Comparison of ENCODE assay signal across 14 cellular contexts in the genomic region with DNA sequence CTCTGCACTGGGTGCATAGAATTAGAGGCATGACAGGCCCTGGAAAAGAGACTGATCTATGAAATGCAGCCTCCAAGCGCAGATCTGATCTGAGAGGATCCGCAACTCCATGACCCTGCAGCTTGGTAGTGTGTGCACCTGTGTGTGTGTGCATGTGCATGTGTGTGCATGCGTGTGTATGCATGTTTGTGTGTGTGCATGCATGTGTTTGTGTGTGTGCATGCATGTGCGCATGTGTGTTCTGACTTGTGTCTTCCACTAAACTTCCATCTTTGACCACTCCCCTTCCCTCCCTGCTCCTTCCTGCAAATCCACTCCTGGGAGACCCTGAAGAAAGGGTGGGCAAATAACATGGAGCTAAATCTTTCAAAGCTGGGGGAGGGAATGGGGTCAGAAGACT.
DNase-seq lines count a peak whose midpoint lies in the region; ATAC-seq and TF ChIP-seq lines count a peak whose summit lies in the region.
"Had no signal": no experiment of that assay in that cellular context is flagged by ENCODE, and none has a peak within 500 bp of the region (broad histone marks: within the 10 kb centered on the region; RNA-seq: fewer than 3 reads in every experiment).

No MANE protein-coding gene starts in this region.

- H3K4me1 ChIP-seq in left ventricle myocardium inferior (peaks cover 26% of the 10 kb centered on the region), RWPE2 (ENCODE audit: insufficient read depth, poor library complexity, severe bottlenecking) (no peaks in the 10 kb centered on the region), gastrocnemius medialis (peaks cover 11 to 25% of the 10 kb centered on the region in 2 donors)

- H3K27me3 ChIP-seq in left ventricle myocardium inferior (ENCODE audit: low read depth): no peaks in the 10 kb centered on the region
- no peaks in the 10 kb centered on the region for H3K27me3 ChIP-seq in RWPE2 (ENCODE audit: insufficient read depth, poor library complexity, severe bottlenecking)
- H3K27me3 ChIP-seq in gastrocnemius medialis: no peaks in the 10 kb centered on the region
- H3K27me3 ChIP-seq: BLaER1 had no signal

- peaks cover 6% of the 10 kb centered on the region for H3K9me3 ChIP-seq in left ventricle myocardium inferior (replicated peaks)
- H3K9me3 ChIP-seq in RWPE2 (ENCODE audit: severe bottlenecking): no peaks in the 10 kb centered on the region
- H3K9me3 ChIP-seq in gastrocnemius medialis: no peaks in the 10 kb centered on the region
- H3K9me3 ChIP-seq: BLaER1 had no signal

- H3K36me3 ChIP-seq in left ventricle myocardium inferior (no peaks in the 10 kb centered on the region), RWPE2 (ENCODE audit: low read depth) (no peaks in the 10 kb centered on the region), gastrocnemius medialis (no peaks in the 10 kb centered on the region)
- H3K36me3 ChIP-seq: BLaER1 had no signal

- no peak for TF ChIP-seq POLR2A in gastrocnemius medialis (IDR thresholded peaks at IDR 0.05)

- DNase-seq in left ventricle myocardium inferior: no peak
- DNase-seq in left ventricle myocardium superior: no peak
- DNase-seq in RWPE2 (ENCODE audit: low spot score): peak; percentile 16
- peak; percentile 62 for DNase-seq in mesenteric fat pad (ENCODE audit: low spot score)
- no peak for DNase-seq in gastrocnemius medialis
- no peak for DNase-seq in foreskin melanocyte
- DNase-seq: CD4-positive, alpha-beta memory T cell; DMS153; DMS79 treated with DMSO at 0.1 percent for 48 hours; GF-D8 had no signal

- TF ChIP-seq CTCF in left ventricle myocardium inferior (IDR thresholded peaks at IDR 0.05; ENCODE audit: borderline replicate concordance): no peak
- no peak for TF ChIP-seq CTCF in RWPE2 (IDR thresholded peaks at IDR 0.05; ENCODE audit: poor library complexity, severe bottlenecking)
- no peak for TF ChIP-seq CTCF in gastrocnemius medialis (IDR thresholded peaks at IDR 0.05 in 4 of 5, conservative IDR thresholded peaks at IDR 0.05 in 1 of 5)

- ATAC-seq in left ventricle myocardium superior (no peak), RWPE2 (ENCODE audit: low read depth) (no peak), gastrocnemius medialis (no peak), GM19023 (IDR thresholded peaks at IDR 0.05; ENCODE audit: unreplicated experiment) (no peak), HG02970 (IDR thresholded peaks at IDR 0.05; ENCODE audit: low FRiP score, unreplicated experiment) (no peak)

- in situ Hi-C loops in gastrocnemius medialis (cut with MboI; ENCODE audit: low sequenced_read_pairs in 4 of 4): no loop called here

- H3K4me3 ChIP-seq in left ventricle myocardium inferior (peak overlapping the region; percentile 44), RWPE2 (ENCODE audit: severe bottlenecking) (no peak overlapping the region), gastrocnemius medialis (no peak overlapping the region)
- H3K4me3 ChIP-seq: BLaER1, GM23338 had no signal

- intact Hi-C loops in left ventricle myocardium inferior (cut with micrococcal nuclease): no loop called here
- intact Hi-C loops in left ventricle myocardium superior (cut with micrococcal nuclease): no loop called here
- intact Hi-C loops in gastrocnemius medialis (cut with DNase I; ENCODE audit: low total_unique reads): loop anchor here (1.0 to 10.0 kb wide), 7 partner anchors 49 to 539 kb away; a partner anchor contains a TSS

- H3K27ac ChIP-seq in left ventricle myocardium inferior (replicated peaks) (peak overlapping the region; percentile 82), RWPE2 (ENCODE audit: poor library complexity, severe bottlenecking) (no peak overlapping the region), gastrocnemius medialis (peak overlapping the region; percentile 82 to 87 (median 85))
- H3K27ac ChIP-seq: BLaER1 had no signal

Comparison
In these comparisons a context has a peak if more than half of its experiments do, and no peak if none do; other contexts are left out.
1. DNase-seq: peak in RWPE2 (single experiment) and mesenteric fat pad (single experiment); none in left ventricle myocardium inferior (single experiment), left ventricle myocardium superior (single experiment), gastrocnemius medialis (0 of 2) and foreskin melanocyte (single experiment).